24 cellular contexts compared by ENCODE assay signal in genomic region chr12:132924356-132924755, GRCh38. TPM values are rescaled to one million over a fixed set of nuclear protein-coding genes. Genes with fewer than 3 reads are reported as not detected.
DNase-seq lines count a peak whose midpoint lies in the region; ATAC-seq and TF ChIP-seq lines count a peak whose summit lies in the region.
"Had no signal": no experiment of that assay in that cellular context is flagged by ENCODE, and none has a peak within 500 bp of the region (broad histone marks: within the 10 kb centered on the region; RNA-seq: fewer than 3 reads in every experiment).

No MANE protein-coding gene starts in this region.

- H3K4me3 ChIP-seq in BLaER1 treated with 17β-estradiol and CSF1 and Interleukin-3, amounts not matched to agents 10 nM and 100 nM: peak overlapping the region in 8 of 10 experiments; percentile 8 to 47 (median 16); a peak in 10 of 20 replicates
- H3K4me3 ChIP-seq in SJSA1: no peak overlapping the region
- 0 out of 2 replicates have a peak overlapping the region, but pooled peaks have one; percentile 9 for H3K4me3 ChIP-seq in iPS-20b (ENCODE audit: low read length)
- H3K4me3 ChIP-seq in trophoblast cell (ENCODE audit: low read depth, low read length): no peak overlapping the region
- no peak overlapping the region for H3K4me3 ChIP-seq in vagina
- H3K4me3 ChIP-seq: SK-N-MC had no signal

- DNase-seq in SJSA1 (ENCODE audit: low read depth in 1 of 2, low spot score in 2 of 2): peak; percentile 60 to 76
- no peak for DNase-seq in trophoblast cell
- DNase-seq in activated T-cell treated with anti-CD3 and anti-CD28 coated beads, Interleukin-2, amount 50 U/mL, for 72 hours: no peak
- DNase-seq in NCI-H2227 treated with DMSO at 0.1 percent for 48 hours (lab: John Stamatoyannopoulos, UW): no peak
- DNase-seq in vagina (ENCODE audit: extremely low spot score in 2 of 2): no peak
- DNase-seq: Caco-2; CD4-positive, alpha-beta T cell; DMS79; EL; GDM1; HCEC 1CT; Karpas-422; NCI-H1092; NCI-H1417 treated with DMSO at 0.1 percent for 48 hours; NCI-H1694 treated with DMSO at 0.1 percent for 48 hours; NCI-H2081; NCI-H226; NCI-H510A; NCI-H69; SHP77 treated with DMSO at 0.1 percent for 48 hours had no signal

- no peaks in the 10 kb centered on the region for H3K79me2 ChIP-seq in trophoblast cell (ENCODE audit: control insufficient read depth, insufficient read depth, low read length, poor library complexity)

- no peak overlapping the region for H3K4me3 Mint-ChIP-seq in activated T-cell treated with anti-CD3 and anti-CD28 coated beads, Interleukin-2, amount 50 U/mL, for 72 hours
- H3K4me3 Mint-ChIP-seq: CD4-positive, alpha-beta T cell had no signal

- TF ChIP-seq CTCF in vagina (IDR thresholded peaks at IDR 0.05): no peak

- no peak overlapping the region for H3K18ac ChIP-seq in trophoblast cell (ENCODE audit: low read length)

- no peak overlapping the region for H3K4me2 ChIP-seq in BLaER1 treated with 17β-estradiol and CSF1 and Interleukin-3, amounts not matched to agents 10 nM and 100 nM
- no peak overlapping the region for H3K4me2 ChIP-seq in trophoblast cell (ENCODE audit: low read length)

- H3K27ac ChIP-seq in BLaER1 treated with 17β-estradiol and CSF1 and Interleukin-3, amounts not matched to agents 10 nM and 100 nM: no peak overlapping the region
- H3K27ac ChIP-seq in SJSA1 (no peak overlapping the region), iPS-20b (ENCODE audit: low read length) (no peak overlapping the region), trophoblast cell (ENCODE audit: low read depth, low read length) (no peak overlapping the region), vagina (no peak overlapping the region)
- H3K27ac ChIP-seq: SK-N-MC had no signal

- intact Hi-C loops in vagina (cut with DNase I): no loop called here

- no peak overlapping the region for H3K9ac ChIP-seq in BLaER1 treated with 17β-estradiol and CSF1 and Interleukin-3, amounts not matched to agents 10 nM and 100 nM
- H3K9ac ChIP-seq in iPS-20b (ENCODE audit: low read depth, low read length) (no peak overlapping the region), trophoblast cell (ENCODE audit: low read length) (peak overlapping the region; percentile 80)

- H2BK120ac ChIP-seq in trophoblast cell (ENCODE audit: insufficient read depth, low read length, poor library complexity): no peak overlapping the region

- H3K4me1 ChIP-seq in BLaER1 treated with 17β-estradiol and CSF1 and Interleukin-3, amounts not matched to agents 10 nM and 100 nM: no peaks in the 10 kb centered on the region
- H3K4me1 ChIP-seq in SJSA1 (replicated peaks) (no peaks in the 10 kb centered on the region), iPS-20b (ENCODE audit: insufficient read depth, low read length) (no peaks in the 10 kb centered on the region), trophoblast cell (ENCODE audit: control insufficient read depth in 1 of 2, insufficient read depth in 2 of 2, low read length in 2 of 2) (no peaks in the 10 kb centered on the region), vagina (no peaks in the 10 kb centered on the region)
- H3K4me1 ChIP-seq: Caco-2 had no signal

- no peak overlapping the region for H4K91ac ChIP-seq in trophoblast cell (ENCODE audit: low read depth, low read length)

- no peak overlapping the region for H3K27ac Mint-ChIP-seq in activated T-cell treated with anti-CD3 and anti-CD28 coated beads, Interleukin-2, amount 50 U/mL, for 72 hours
- H3K27ac Mint-ChIP-seq: CD4-positive, alpha-beta T cell had no signal

- H2BK5ac ChIP-seq in trophoblast cell (ENCODE audit: low read depth, low read length, poor library complexity): no peak overlapping the region

- no peak for TF ChIP-seq POLR2A in vagina (IDR thresholded peaks at IDR 0.05)

- H3K4ac ChIP-seq in trophoblast cell (ENCODE audit: low read depth, low read length): no peak overlapping the region

- no peaks in the 10 kb centered on the region for H3K27me3 ChIP-seq in BLaER1 treated with 17β-estradiol and CSF1 and Interleukin-3, amounts not matched to agents 10 nM and 100 nM
- H3K27me3 ChIP-seq in SJSA1 (replicated peaks): no peaks in the 10 kb centered on the region
- no peaks in the 10 kb centered on the region for H3K27me3 ChIP-seq in iPS-20b (ENCODE audit: insufficient read depth, low read length)
- peaks cover 5% of the 10 kb centered on the region for H3K27me3 ChIP-seq in trophoblast cell (ENCODE audit: insufficient read depth, low read length)
- no peaks in the 10 kb centered on the region for H3K27me3 ChIP-seq in vagina

- no peaks in the 10 kb centered on the region for H3K4me1 Mint-ChIP-seq in activated T-cell treated with anti-CD3 and anti-CD28 coated beads, Interleukin-2, amount 50 U/mL, for 72 hours (ENCODE audit: low read depth)

- peaks cover 56 to 92% (median 79%) of the 10 kb centered on the region in 11 experiments for H3K36me3 ChIP-seq in BLaER1 treated with 17β-estradiol and CSF1 and Interleukin-3, amounts not matched to agents 10 nM and 100 nM
- no peaks in the 10 kb centered on the region for H3K36me3 ChIP-seq in SJSA1
- H3K36me3 ChIP-seq in iPS-20b (ENCODE audit: insufficient read depth, low read depth, low read length): peaks cover 5% of the 10 kb centered on the region; the same call in 1 of the 2 replicates
- peaks cover 7 to 11% of the 10 kb centered on the region in 2 experiments for H3K36me3 ChIP-seq in trophoblast cell (ENCODE audit: control insufficient read depth in 1 of 2, insufficient read depth in 2 of 2, low read length in 2 of 2)
- peaks cover 0 to 42% of the 10 kb centered on the region in 2 donors for H3K36me3 ChIP-seq in vagina

- H4K8ac ChIP-seq in trophoblast cell (ENCODE audit: low read depth, low read length): no peak overlapping the region

- ATAC-seq in activated T-cell treated with anti-CD3 and anti-CD28 coated beads, Interleukin-2, amount 50 U/mL, for 72 hours (replicated peaks in 1 of 2): no peak
- ATAC-seq: Panc1 had no signal

- no peaks in the 10 kb centered on the region for H4K20me1 ChIP-seq in BLaER1 treated with 17β-estradiol and CSF1 and Interleukin-3, amounts not matched to agents 10 nM and 100 nM

- no peaks in the 10 kb centered on the region for H3K79me1 ChIP-seq in trophoblast cell (ENCODE audit: low read length)

- H3K9me3 Mint-ChIP-seq in activated T-cell treated with anti-CD3 and anti-CD28 coated beads, Interleukin-2, amount 50 U/mL, for 72 hours: peaks cover 40 to 43% of the 10 kb centered on the region in 2 donors

- H2BK12ac ChIP-seq in trophoblast cell (ENCODE audit: low read length): no peak overlapping the region

- H3K9me3 ChIP-seq in BLaER1 treated with 17β-estradiol and CSF1 and Interleukin-3, amounts not matched to agents 10 nM and 100 nM (replicated peaks in 1 of 11): peaks cover 100% of the 10 kb centered on the region in 11 experiments
- H3K9me3 ChIP-seq in SJSA1 (replicated peaks) (peaks cover 88% of the 10 kb centered on the region), iPS-20b (ENCODE audit: insufficient read depth, low read depth, low read length) (peaks cover 93% of the 10 kb centered on the region), trophoblast cell (ENCODE audit: insufficient read depth, low read depth, low read length) (peaks cover 32% of the 10 kb centered on the region), vagina (peaks cover 92% of the 10 kb centered on the region)

- no peak overlapping the region for H3K23ac ChIP-seq in trophoblast cell (ENCODE audit: low read length)

- no peak overlapping the region for H4K12ac ChIP-seq in trophoblast cell (ENCODE audit: low read depth, low read length)

- no peak overlapping the region for H2AK5ac ChIP-seq in trophoblast cell (ENCODE audit: low read length)

- no peak overlapping the region for H3K14ac ChIP-seq in trophoblast cell (ENCODE audit: low read length)

- H3K36me3 Mint-ChIP-seq in activated T-cell treated with anti-CD3 and anti-CD28 coated beads, Interleukin-2, amount 50 U/mL, for 72 hours (ENCODE audit: insufficient read depth in 2 of 2): peaks cover 44 to 67% of the 10 kb centered on the region in 2 donors

- H3K27me3 Mint-ChIP-seq in activated T-cell treated with anti-CD3 and anti-CD28 coated beads, Interleukin-2, amount 50 U/mL, for 72 hours (ENCODE audit: low read depth): no peaks in the 10 kb centered on the region
- H3K27me3 Mint-ChIP-seq: CD4-positive, alpha-beta T cell had no signal

- no peak overlapping the region for H2AFZ ChIP-seq in trophoblast cell (ENCODE audit: insufficient read depth, low read length, poor library complexity)

- no CpG with 5 or more reads among the region's 3 CpGs for WGBS in trophoblast cell (ENCODE audit: extremely low coverage, insufficient coverage, insufficient read length)

RNA-seq across cellular contexts. Expression of gene ZNF605, which starts 31.8 kb away (rescaled TPM):
- total RNA-seq in SJSA1 (2014; rRNA removed; shearing (Covaris generic)): 0.32 and 0.88 TPM in 2 replicates
- polyA plus RNA-seq in trophoblast cell (2013): 5.2 and 5.6 TPM in 2 replicates
- total RNA-seq in activated T-cell treated with anti-CD3 and anti-CD28 coated beads, Interleukin-2, amount 50 U/mL, for 72 hours: 1 to 10 TPM; 6.8 to 8.7 TPM
- total RNA-seq in vagina: 10.1 TPM

RNA-seq across cellular contexts. Expression of gene CHFR, which starts 37.0 kb away (rescaled TPM):
- total RNA-seq in SJSA1 (2014; rRNA removed; shearing (Covaris generic)): 4.5 and 7.1 TPM in 2 replicates
- polyA plus RNA-seq in trophoblast cell (2013): 35.2 and 35.8 TPM in 2 replicates
- total RNA-seq in activated T-cell treated with anti-CD3 and anti-CD28 coated beads, Interleukin-2, amount 50 U/mL, for 72 hours: 10 to 100 TPM; 68.3 to 72.3 TPM
- total RNA-seq in vagina: 37.1 TPM

Comparison
In these comparisons a context has a peak if more than half of its experiments do, and no peak if none do; other contexts are left out.
1. H3K4me3 ChIP-seq: peak in BLaER1 treated with 17β-estradiol and CSF1 and Interleukin-3, amounts not matched to agents 10 nM and 100 nM (8 of 10) and iPS-20b (single experiment); none in SJSA1 (single experiment), trophoblast cell (single experiment) and vagina (0 of 2).
2. DNase-seq: peak in SJSA1 (2 of 2); none in trophoblast cell (0 of 2), activated T-cell treated with anti-CD3 and anti-CD28 coated beads, Interleukin-2, amount 50 U/mL, for 72 hours (0 of 2), NCI-H2227 treated with DMSO at 0.1 percent for 48 hours (single experiment) and vagina (0 of 2).